ENCODE assay signal across 10 cellular contexts in the genomic region with DNA sequence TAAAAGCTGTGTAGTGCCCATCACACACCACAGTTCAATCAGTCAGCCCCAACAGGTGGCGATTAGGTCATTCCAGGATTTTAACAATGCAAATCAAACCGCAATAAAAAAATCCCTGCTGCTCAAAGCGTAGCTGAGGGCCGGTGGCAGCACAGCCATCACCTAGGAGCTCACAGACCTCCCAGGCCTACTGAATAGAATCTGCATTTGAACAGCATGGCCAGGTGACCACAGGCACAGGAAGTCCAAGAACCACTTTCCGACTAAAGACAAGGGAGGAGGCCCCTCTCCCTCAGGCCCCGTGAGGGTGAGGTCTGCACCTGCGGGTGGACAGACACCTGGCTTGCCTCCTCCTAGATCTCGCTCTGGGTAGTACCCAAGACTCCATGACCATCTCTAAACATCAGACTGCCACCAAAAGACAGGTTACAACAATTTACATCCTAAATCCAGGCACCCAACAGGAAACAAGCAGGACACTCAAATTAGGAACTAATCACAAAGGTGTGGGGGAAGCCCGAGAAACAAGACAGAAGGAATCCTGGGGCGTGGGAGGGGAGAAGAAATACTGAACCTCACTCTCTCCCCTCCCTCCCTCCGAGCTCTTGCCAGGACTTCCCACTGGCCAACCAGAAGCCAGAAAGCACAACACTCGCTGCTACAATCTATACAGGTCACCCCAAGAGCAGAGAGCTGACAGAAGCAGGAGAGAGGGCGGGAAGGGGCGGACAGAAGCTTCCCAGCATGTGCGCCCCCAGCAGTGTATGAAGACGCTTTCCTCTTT. TPM values are rescaled to one million over a fixed set of nuclear protein-coding genes. Genes with fewer than 3 reads are reported as not detected.
DNase-seq lines count a peak whose midpoint lies in the region; ATAC-seq and TF ChIP-seq lines count a peak whose summit lies in the region.
"Had no signal": no experiment of that assay in that cellular context is flagged by ENCODE, and none has a peak within 500 bp of the region (broad histone marks: within the 10 kb centered on the region; RNA-seq: fewer than 3 reads in every experiment).

No MANE protein-coding gene starts in this region.

- ATAC-seq in GM18498 (IDR thresholded peaks at IDR 0.05; ENCODE audit: unreplicated experiment) (peak; percentile 43), HG02623 (IDR thresholded peaks at IDR 0.05; ENCODE audit: unreplicated experiment) (peak; percentile 47), upper lobe of right lung (no peak)
- ATAC-seq in stimulated activated effector memory CD8-positive, alpha-beta T cell treated with anti-CD3 and anti-CD28 coated beads, Interleukin-12 subunit alpha, Interleukin-12 subunit beta, amount 100 ng/mL, for 72 hours = no peak

- H3K4me1 ChIP-seq in upper lobe of right lung = peaks cover 53% of the 10 kb centered on the region

- no peaks in the 10 kb centered on the region for H3K9me3 Mint-ChIP-seq in stimulated activated effector memory CD8-positive, alpha-beta T cell treated with anti-CD3 and anti-CD28 coated beads, Interleukin-12 subunit alpha, Interleukin-12 subunit beta, amount 100 ng/mL, for 72 hours

- H3K27ac ChIP-seq in upper lobe of right lung = no peak overlapping the region

- H3K4me3 ChIP-seq in upper lobe of right lung = no peak overlapping the region

- no peak overlapping the region for H3K27ac Mint-ChIP-seq in stimulated activated effector memory CD8-positive, alpha-beta T cell treated with anti-CD3 and anti-CD28 coated beads, Interleukin-12 subunit alpha, Interleukin-12 subunit beta, amount 100 ng/mL, for 72 hours

- intact Hi-C loops in upper lobe of right lung (cut with DNase I) = no loop called here

- peaks cover 4% of the 10 kb centered on the region for H3K36me3 Mint-ChIP-seq in stimulated activated effector memory CD8-positive, alpha-beta T cell treated with anti-CD3 and anti-CD28 coated beads, Interleukin-12 subunit alpha, Interleukin-12 subunit beta, amount 100 ng/mL, for 72 hours

- DNase-seq in RPMI8226 = peak; percentile 66
- peak; percentile 93 for DNase-seq in myocyte (ENCODE audit: low read depth)
- DNase-seq in upper lobe of right lung = no peak
- no peak for DNase-seq in stimulated activated effector memory CD8-positive, alpha-beta T cell treated with anti-CD3 and anti-CD28 coated beads, Interleukin-12 subunit alpha, Interleukin-12 subunit beta, amount 100 ng/mL, for 72 hours (ENCODE audit: low spot score in 2 of 2)
- DNase-seq in NCI-H187 treated with DMSO at 0.1 percent for 48 hours (lab: John Stamatoyannopoulos, UW) = no peak
- no peak for DNase-seq in GF-D8 (lab: John Stamatoyannopoulos, UW)
- DNase-seq: anterior cingulate cortex; stimulated activated CD4-positive, alpha-beta T cell treated with anti-CD3 and anti-CD28 coated beads, Interleukin-2, amount 100 ng/mL, for 48 hours had no signal

- no peaks in the 10 kb centered on the region for H3K36me3 ChIP-seq in upper lobe of right lung

- no peaks in the 10 kb centered on the region for H3K27me3 ChIP-seq in upper lobe of right lung

- peaks cover 46% of the 10 kb centered on the region for H3K4me1 Mint-ChIP-seq in stimulated activated effector memory CD8-positive, alpha-beta T cell treated with anti-CD3 and anti-CD28 coated beads, Interleukin-12 subunit alpha, Interleukin-12 subunit beta, amount 100 ng/mL, for 72 hours

- H3K4me3 Mint-ChIP-seq in stimulated activated effector memory CD8-positive, alpha-beta T cell treated with anti-CD3 and anti-CD28 coated beads, Interleukin-12 subunit alpha, Interleukin-12 subunit beta, amount 100 ng/mL, for 72 hours = no peak overlapping the region

- TF ChIP-seq CTCF in upper lobe of right lung (IDR thresholded peaks at IDR 0.05) = no peak

- no peaks in the 10 kb centered on the region for H3K9me3 ChIP-seq in upper lobe of right lung

RNA-seq across cellular contexts. Expression of a gene that starts 19.2 kb away (rescaled TPM):
- total RNA-seq in myocyte (10.2 and 14.3 TPM in 2 replicates), upper lobe of right lung (47.2 TPM)
- 72.1 TPM for polyA plus RNA-seq in myocyte (2012)

Comparison
In these comparisons a context has a peak if more than half of its experiments do, and no peak if none do; other contexts are left out.
1. ATAC-seq: peak in GM18498 (single experiment) and HG02623 (single experiment); none in upper lobe of right lung (single experiment) and stimulated activated effector memory CD8-positive, alpha-beta T cell treated with anti-CD3 and anti-CD28 coated beads, Interleukin-12 subunit alpha, Interleukin-12 subunit beta, amount 100 ng/mL, for 72 hours (single experiment).
2. DNase-seq: peak in RPMI8226 (single experiment) and myocyte (single experiment); none in upper lobe of right lung (single experiment), stimulated activated effector memory CD8-positive, alpha-beta T cell treated with anti-CD3 and anti-CD28 coated beads, Interleukin-12 subunit alpha, Interleukin-12 subunit beta, amount 100 ng/mL, for 72 hours (0 of 2), NCI-H187 treated with DMSO at 0.1 percent for 48 hours (single experiment) and GF-D8 (single experiment).